ENCODE assay signal across 8 cellular contexts in the genomic region with DNA sequence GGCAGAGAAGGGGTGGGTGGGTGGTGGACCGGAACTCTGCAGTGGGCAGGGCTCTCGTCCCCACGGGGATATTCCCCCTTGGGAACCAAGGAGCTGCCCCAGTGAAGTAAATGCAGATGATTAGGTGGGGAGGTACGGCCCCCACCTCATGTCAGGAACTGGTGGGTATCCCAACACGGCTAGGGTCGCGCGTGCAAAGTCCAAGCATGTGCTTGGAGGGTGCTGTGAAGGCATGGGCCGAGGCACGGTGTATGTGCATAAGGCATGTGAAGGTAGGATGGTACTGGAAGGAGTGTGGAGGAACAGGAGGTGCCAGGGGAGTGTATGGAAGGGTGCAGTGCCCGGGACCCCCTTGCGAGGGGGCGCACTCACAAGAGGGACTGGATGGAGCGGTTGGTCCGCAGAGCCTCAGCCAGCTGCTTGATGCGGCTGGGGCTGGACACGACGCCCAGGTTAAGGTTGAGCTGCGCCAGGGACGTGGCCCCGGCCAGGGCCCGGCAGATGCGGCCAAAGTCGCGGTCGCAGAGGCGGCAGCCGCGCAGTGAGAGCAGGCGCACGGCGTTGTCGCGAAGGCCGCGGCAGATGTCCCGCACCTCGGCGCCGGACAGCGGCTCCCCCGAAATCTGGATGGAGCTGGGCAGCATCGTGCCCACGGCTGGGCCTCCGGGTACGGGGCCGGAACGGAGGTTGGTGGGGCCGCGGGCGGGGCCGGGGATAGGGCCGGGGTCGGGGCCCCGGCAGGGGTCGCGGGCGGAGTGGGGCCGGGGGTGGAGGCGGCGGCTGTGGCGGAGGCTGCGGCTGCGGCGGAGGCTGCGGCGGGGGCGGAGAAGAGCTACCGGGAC.
DNase-seq lines count a peak whose midpoint lies in the region; ATAC-seq and TF ChIP-seq lines count a peak whose summit lies in the region.

No MANE protein-coding gene starts in this region.

- H3K9ac ChIP-seq in HUES6 (ENCODE audit: low read length) = peak overlapping the region; percentile 11

- H3K4me1 ChIP-seq in HUES6 (ENCODE audit: control insufficient read depth, insufficient read depth, low read length) = peaks cover 20% of the 10 kb centered on the region
- peaks cover 2 to 14% of the 10 kb centered on the region in 2 donors for H3K4me1 ChIP-seq in muscle layer of duodenum (ENCODE audit: control insufficient read depth in 1 of 2, insufficient read depth in 2 of 2, low read length in 2 of 2)

- H3K4me3 ChIP-seq in GM12865 (ENCODE audit: low read depth, low read length) = peak overlapping the region; percentile 51; the same call in 1 of the 2 replicates
- H3K4me3 ChIP-seq in HUES6 (ENCODE audit: low read depth, low read length) = peak overlapping the region; percentile 91
- peak overlapping the region; percentile 39 to 73 for H3K4me3 ChIP-seq in muscle layer of duodenum (ENCODE audit: low read depth in 1 of 2, low read length in 2 of 2)

- ATAC-seq in HG03108 (IDR thresholded peaks at IDR 0.05; ENCODE audit: unreplicated experiment) = no peak

- H3K36me3 ChIP-seq in HUES6 (ENCODE audit: control insufficient read depth, insufficient read depth, low read length) = peaks cover 47% of the 10 kb centered on the region
- peaks cover 30 to 45% of the 10 kb centered on the region in 2 donors for H3K36me3 ChIP-seq in muscle layer of duodenum (ENCODE audit: control insufficient read depth in 1 of 2, insufficient read depth in 2 of 2, low read length in 2 of 2)

- DNase-seq in GM12865 (ENCODE audit: low read depth) (no peak), caudate nucleus (lab: John Stamatoyannopoulos, UW) (peak in 2 of 61 donors; percentile 18 to 66), SHP77 (lab: John Stamatoyannopoulos, UW) (no peak), SHP77 treated with DMSO at 0.1 percent for 48 hours (lab: John Stamatoyannopoulos, UW) (no peak)
- no peak for DNase-seq in activated CD4-positive, CD25-positive, alpha-beta regulatory T cell (lab: John Stamatoyannopoulos, UW)

- H3K27ac ChIP-seq in HUES6 (ENCODE audit: low read depth, low read length) (no peak overlapping the region), caudate nucleus (ENCODE audit: low read depth, low read length) (peak overlapping the region; percentile 93), muscle layer of duodenum (ENCODE audit: low read length) (no peak overlapping the region)

- H3K9me3 ChIP-seq in HUES6 (ENCODE audit: control insufficient read depth, insufficient read depth, low read depth, low read length) = no peaks in the 10 kb centered on the region
- H3K9me3 ChIP-seq in muscle layer of duodenum (ENCODE audit: control insufficient read depth in 1 of 2, low read length in 2 of 2) = no peaks in the 10 kb centered on the region

- peaks cover 30% of the 10 kb centered on the region for H3K27me3 ChIP-seq in HUES6 (ENCODE audit: control insufficient read depth, insufficient read depth, low read length)
- H3K27me3 ChIP-seq in muscle layer of duodenum (ENCODE audit: low read depth, low read length) = peaks cover 11% of the 10 kb centered on the region

- TF ChIP-seq CTCF in GM12865 (IDR thresholded peaks at IDR 0.05; ENCODE audit: insufficient read depth, low read depth, low read length, missing control alignments) = peak; percentile 0
